In genomic region chr20:44256961-44257360, GRCh38 we compare ENCODE assay signal across 29 cellular contexts. TPM values are rescaled to one million over a fixed set of nuclear protein-coding genes. Genes with fewer than 3 reads are reported as not detected.
A peak's percentile ranks its signal among the peaks of the same experiment; 100 is the strongest.
DNase-seq lines count a peak whose midpoint lies in the region; ATAC-seq, FAIRE-seq and TF ChIP-seq lines count a peak whose summit lies in the region.
"Had no signal": no experiment of that assay in that cellular context is flagged by ENCODE, and none has a peak within 500 bp of the region (broad histone marks: within the 10 kb centered on the region; RNA-seq: fewer than 3 reads in every experiment).

No MANE protein-coding gene starts in this region.

- H3K23ac ChIP-seq in neuronal stem cell (ENCODE audit: low read depth, low read length, poor library complexity) = peak overlapping the region; percentile 48

- no peak for TF ChIP-seq CTCF in A549 (IDR thresholded peaks at IDR 0.05)
- TF ChIP-seq CTCF in K562 (IDR thresholded peaks at IDR 0.05 in 2 of 3, conservative IDR thresholded peaks at IDR 0.05 in 1 of 3; ENCODE audit: insufficient read depth in 2 of 3, low read depth in 1 of 3, low read length in 3 of 3) = no peak
- no peak for TF ChIP-seq CTCF in gastrocnemius medialis (IDR thresholded peaks at IDR 0.05 in 4 of 5, conservative IDR thresholded peaks at IDR 0.05 in 1 of 5)
- TF ChIP-seq CTCF in GM20000 (IDR thresholded peaks at IDR 0.05; ENCODE audit: extremely low read depth, missing control alignments) = no peak

- TF ChIP-seq EP300 in A549 (IDR thresholded peaks at IDR 0.05) = no peak
- TF ChIP-seq EP300 in K562 (IDR thresholded peaks at IDR 0.05; ENCODE audit: low read length) = no peak

- WGBS in A549 (ENCODE audit: missing lambda C conversion rate) = 85% methylated on average over 18 of the region's 21 CpGs
- WGBS in K562 (ENCODE audit: insufficient coverage, low coverage, missing lambda C conversion rate) = 10% methylated on average over 19 of the region's 21 CpGs
- no CpG with 5 or more reads among the region's 21 CpGs for WGBS in neuronal stem cell (ENCODE audit: extremely low coverage in 2 of 2, insufficient read length in 2 of 2, insufficient replicate concordance in 1 of 2), 2 donors

- H2AFZ ChIP-seq in K562 (ENCODE audit: low read depth, low read length) (no peak overlapping the region), neuronal stem cell (ENCODE audit: low read length) (no peak overlapping the region)

- H3K4me3 ChIP-seq in A549 (no peak overlapping the region), K562 (no peak overlapping the region), neuronal stem cell (ENCODE audit: low read length in 2 of 2) (no peak overlapping the region), gastrocnemius medialis (no peak overlapping the region)
- H3K4me3 ChIP-seq: BLaER1 had no signal

- no peaks in the 10 kb centered on the region for H3K4me1 ChIP-seq in A549
- H3K4me1 ChIP-seq in K562 (replicated peaks in 1 of 2; ENCODE audit: control insufficient read depth in 2 of 2, insufficient read depth in 2 of 2, low read length in 2 of 2) = no peaks in the 10 kb centered on the region; a peak in 1 of 5 replicates
- H3K4me1 ChIP-seq in neuronal stem cell (ENCODE audit: control insufficient read depth in 2 of 2, insufficient read depth in 1 of 2, low read depth in 1 of 2, low read length in 2 of 2) = no peaks in the 10 kb centered on the region
- H3K4me1 ChIP-seq in gastrocnemius medialis = no peaks in the 10 kb centered on the region
- H3K4me1 ChIP-seq: BE2C, BLaER1 had no signal

- H3K14ac ChIP-seq in neuronal stem cell (ENCODE audit: low read length) = no peak overlapping the region

- POLR2A ChIA-PET in A549 (lab: Yijun Ruan, JAX) (no interaction called here), K562 (lab: Yijun Ruan, JAX) (no interaction called here)

- no peak overlapping the region for H2BK15ac ChIP-seq in neuronal stem cell (ENCODE audit: low read length)

- no peak overlapping the region for H2BK5ac ChIP-seq in neuronal stem cell (ENCODE audit: low read length)

- H3K79me1 ChIP-seq in neuronal stem cell (ENCODE audit: low read depth, low read length) = peaks cover 2% of the 10 kb centered on the region

- in situ Hi-C loops in K562 (cut with MboI) = no loop called here
- in situ Hi-C loops in gastrocnemius medialis (cut with MboI; ENCODE audit: low sequenced_read_pairs in 4 of 4) = no loop called here

- DNase-seq in A549 (ENCODE audit: low read depth in 1 of 2, low spot score in 1 of 2) (no peak), HTR-8/SVneo (ENCODE audit: insufficient read length, low spot score) (no peak), K562 (ENCODE audit: extremely low read depth in 1 of 4, low spot score in 3 of 4) (no peak), neuronal stem cell (ENCODE audit: low spot score) (no peak), gastrocnemius medialis (no peak), GM20000 (ENCODE audit: low spot score) (no peak), A172 (ENCODE audit: low spot score) (no peak), hypothalamus (lab: John Stamatoyannopoulos, UW) (no peak)
- DNase-seq: 8988T; ACHN; BE2C; C1 segment of cervical spinal cord; CD4-positive, alpha-beta memory T cell; CD4-positive, CD25-positive, alpha-beta regulatory T cell; CD8-positive, alpha-beta memory T cell; COR-L47; DMS 273 treated with DMSO at 0.1 percent for 48 hours; DMS153; DMS53; DMS79; DND-41; EL; GDM1 had no signal

- H3K27me3 ChIP-seq in K562 (ENCODE audit: control insufficient read depth in 2 of 2, insufficient read depth in 2 of 2, low read length in 2 of 2) (peaks cover 2 to 6% of the 10 kb centered on the region in 2 experiments; a peak in 1 of 5 replicates), neuronal stem cell (ENCODE audit: control insufficient read depth in 3 of 3, insufficient read depth in 3 of 3, low read depth in 1 of 3, low read length in 3 of 3) (peaks cover 0 to 2% (median 0%) of the 10 kb centered on the region in 3 experiments), gastrocnemius medialis (no peaks in the 10 kb centered on the region)
- H3K27me3 ChIP-seq: BE2C, BLaER1 had no signal

- H3K27ac ChIP-seq in A549 (no peak overlapping the region), K562 (ENCODE audit: extremely low read depth, low read depth, low read length) (no peak overlapping the region), neuronal stem cell (replicated peaks; ENCODE audit: low read length) (no peak overlapping the region), gastrocnemius medialis (no peak overlapping the region)
- H3K27ac ChIP-seq: BLaER1 had no signal

- TF ChIP-seq RAD21 in A549 (conservative IDR thresholded peaks at IDR 0.05 in 1 of 2, IDR thresholded peaks at IDR 0.05 in 1 of 2) = no peak
- TF ChIP-seq RAD21 in K562 (CRISPR knock-in tag; conservative IDR thresholded peaks at IDR 0.05 in 1 of 2, IDR thresholded peaks at IDR 0.05 in 1 of 2) = no peak

- H2BK12ac ChIP-seq in neuronal stem cell (ENCODE audit: low read length) = no peak overlapping the region

- no peak for FAIRE-seq in A549 (lab: Jason Lieb, UNC)
- peak; percentile 57 for FAIRE-seq in HTR-8/SVneo (lab: Jason Lieb, UNC)
- FAIRE-seq in K562 (lab: Jason Lieb, UNC) = no peak
- FAIRE-seq: GM12891, GM19239 had no signal

- no peak for ATAC-seq in A549
- no peak; the same call in 2 of the 3 replicates for ATAC-seq in K562
- no peak for ATAC-seq in gastrocnemius medialis

- H4K20me1 ChIP-seq in K562 (replicated peaks; ENCODE audit: control insufficient read depth, insufficient read depth, low read length) = peaks cover 8% of the 10 kb centered on the region

- no peaks in the 10 kb centered on the region for H3K79me2 ChIP-seq in K562 (ENCODE audit: control insufficient read depth, insufficient read depth, low read length)

- H3K9ac ChIP-seq in K562 (ENCODE audit: insufficient read depth in 1 of 2, low read depth in 2 of 2, low read length in 2 of 2) (no peak overlapping the region), neuronal stem cell (ENCODE audit: low read depth, low read length, poor library complexity) (no peak overlapping the region)
- H3K9ac ChIP-seq: BLaER1 had no signal

- no peak overlapping the region for H3K18ac ChIP-seq in neuronal stem cell (ENCODE audit: low read length)

- no peaks in the 10 kb centered on the region for H3K9me3 ChIP-seq in A549
- H3K9me3 ChIP-seq in K562 (replicated peaks; ENCODE audit: control insufficient read depth, insufficient read depth, low read depth, low read length) = no peaks in the 10 kb centered on the region
- no peaks in the 10 kb centered on the region for H3K9me3 ChIP-seq in neuronal stem cell (replicated peaks in 1 of 2; ENCODE audit: control insufficient read depth in 2 of 2, insufficient read depth in 1 of 2, low read depth in 1 of 2, low read length in 2 of 2)
- no peaks in the 10 kb centered on the region for H3K9me3 ChIP-seq in gastrocnemius medialis
- H3K9me3 ChIP-seq: BE2C, BLaER1 had no signal

- BruUV-seq in K562 (replicated peaks; lab: Mats Ljungman, UMichigan) = no TSS peak

- intact Hi-C loops in K562 (cut with micrococcal nuclease) = no loop called here
- intact Hi-C loops in gastrocnemius medialis (cut with DNase I; ENCODE audit: low total_unique reads) = no loop called here

- H4K91ac ChIP-seq in neuronal stem cell (ENCODE audit: low read depth, low read length, poor library complexity) = no peak overlapping the region

- H3K4me2 ChIP-seq in A549 (no peak overlapping the region), K562 (ENCODE audit: insufficient read depth, low read length) (no peak overlapping the region), neuronal stem cell (ENCODE audit: insufficient read depth, low read length, poor library complexity, severe bottlenecking) (no peak overlapping the region)
- H3K4me2 ChIP-seq: BLaER1 had no signal

- CTCF ChIA-PET in A549 (lab: Yijun Ruan, JAX) (interaction anchor here (1.0 to 1.5 kb wide), 3 partner anchors 12 to 54 kb away, joined by 3 to 6 read pairs (median 4); partner anchors contain the start of gene FITM2), K562 (lab: Yijun Ruan, JAX; ENCODE audit: low intra/inter-chr PET ratio) (no interaction called here)

- H2BK120ac ChIP-seq in neuronal stem cell (ENCODE audit: low read depth, low read length) = no peak overlapping the region

- H3K36me3 ChIP-seq in K562 (ENCODE audit: control insufficient read depth, insufficient read depth, low read length) (no peaks in the 10 kb centered on the region), neuronal stem cell (replicated peaks in 1 of 2; ENCODE audit: control insufficient read depth in 2 of 2, insufficient read depth in 2 of 2, low read length in 2 of 2) (peaks cover 0 to 1% of the 10 kb centered on the region in 2 donors), gastrocnemius medialis (no peaks in the 10 kb centered on the region)
- H3K36me3 ChIP-seq: BLaER1 had no signal

- H4K8ac ChIP-seq in neuronal stem cell (ENCODE audit: low read depth, low read length) = peak overlapping the region; percentile 31

- no peak overlapping the region for H3K4ac ChIP-seq in neuronal stem cell (ENCODE audit: low read length)

- no peak overlapping the region for H2AK5ac ChIP-seq in neuronal stem cell (ENCODE audit: low read depth, low read length)

- TF ChIP-seq POLR2A in A549 (IDR thresholded peaks at IDR 0.05; ENCODE audit: low read length) (peak; percentile 14; the same call in 1 of the 2 replicates), K562 (conservative IDR thresholded peaks at IDR 0.05) (no peak), gastrocnemius medialis (IDR thresholded peaks at IDR 0.05) (no peak)

- H3K9me1 ChIP-seq in K562 (ENCODE audit: control insufficient read depth, insufficient read depth, low read length) = no peaks in the 10 kb centered on the region

RNA-seq across cellular contexts. Expression of gene GDAP1L1, which starts 9.9 kb away (rescaled TPM):
- polyA plus RNA-seq in A549 (2011; rRNA removed) (0.06 and 0.16 TPM in 2 replicates), A549 (2017; fragmentation: RNase III; extraction: RNeasy Plus Mini Kit Qiagen cat#74134 plus additional on column Dnase treatment) (0.13 TPM in 1 of 3 replicates, not detected in the others), K562 (2011; rRNA removed) (not detected in 2 replicates), K562 (2014; fragmentation: Illumina TruSeq; extraction: Trizol) (0.06 TPM in 1 of 2 replicates, not detected in the other), K562 (2014; fragmentation: Nextera tagmentation; extraction: Ambion mirVana) (under 1 TPM in 1 of 2 experiments, not detected in 1; 0.07 TPM), K562 (2014; rRNA removed) (0.40 and 0.53 TPM in 2 replicates)
- polyA plus RNA-seq in A549 (2012; cell fraction: cytosol; rRNA removed) = 0.05 TPM in 1 of 2 replicates, not detected in the other
- polyA plus RNA-seq in A549 (2012; cell fraction: nucleus; rRNA removed) = not detected in 2 replicates
- polyA minus RNA-seq in A549 (2011; rRNA and poly(A)+ RNA removed) = 0.54 TPM in 1 of 2 replicates, not detected in the other
- not detected in 2 replicates for total RNA-seq in K562 (2011; cell fraction: chromatin; rRNA removed; ENCODE audit: low replicate concordance)
- total RNA-seq in K562 (2011; cell fraction: nucleolus; rRNA removed) = not detected in 2 replicates
- not detected in 2 replicates for total RNA-seq in K562 (2011; cell fraction: nucleoplasm; rRNA removed)
- total RNA-seq in K562 (2014; rRNA removed) (not detected in 2 replicates), K562 (2014; rRNA removed; fragmentation: Illumina TruSeq; extraction: Trizol) (not detected in 2 replicates), K562 (2015; rRNA removed; fragmentation: Illumina TruSeq; extraction: Trizol) (not detected in 2 replicates), K562 (2021) (0.31 and 0.34 TPM in 2 replicates), gastrocnemius medialis (not detected)
- 0.27 TPM in 1 of 2 replicates, not detected in the other for polyA plus RNA-seq in K562 (2011; cell fraction: cytosol; rRNA removed)
- polyA plus RNA-seq in K562 (2011; cell fraction: nucleus; rRNA removed) = 0.27 TPM in 1 of 2 replicates, not detected in the other
- 5.5 TPM in 1 of 2 replicates, not detected in the other for polyA plus RNA-seq in K562 (2012)
- polyA minus RNA-seq in K562 (2011; rRNA and poly(A)+ RNA removed) = not detected in 2 replicates
- not detected in 2 replicates for polyA minus RNA-seq in K562 (2011; cell fraction: cytosol; rRNA and poly(A)+ RNA removed)
- polyA minus RNA-seq in K562 (2011; cell fraction: nucleus; rRNA and poly(A)+ RNA removed) = not detected in 2 replicates
- 0.57 TPM for polyA plus RNA-seq in neuronal stem cell (2013, experiment 1 of 2)
- polyA plus RNA-seq in neuronal stem cell (2013, experiment 2 of 2) = 0.57 TPM
- 0.19 TPM in 1 of 2 replicates, not detected in the other for total RNA-seq in A172 (2014; rRNA removed; shearing (Covaris generic))
- total RNA-seq: CD4-positive, alpha-beta memory T cell; CD4-positive, CD25-positive, alpha-beta regulatory T cell; CD8-positive, alpha-beta memory T cell; G401 had no signal
- polyA plus RNA-seq: AG04450; CD14-positive monocyte; CD8-positive, alpha-beta memory T cell had no signal

RNA-seq across cellular contexts. Expression of gene OSER1, which starts 46.4 kb away (rescaled TPM):
- 62.6 and 73.0 TPM in 2 replicates for polyA plus RNA-seq in A549 (2011; rRNA removed)
- 32.0 and 35.8 TPM in 2 replicates for polyA plus RNA-seq in A549 (2012; cell fraction: cytosol; rRNA removed)
- 36.7 and 48.6 TPM in 2 replicates for polyA plus RNA-seq in A549 (2012; cell fraction: nucleus; rRNA removed)
- polyA plus RNA-seq in A549 (2017; fragmentation: RNase III; extraction: RNeasy Plus Mini Kit Qiagen cat#74134 plus additional on column Dnase treatment) = 46.7 to 50.4 TPM (median 47.5 TPM) in 3 replicates
- polyA minus RNA-seq in A549 (2011; rRNA and poly(A)+ RNA removed) = 47.4 and 47.8 TPM in 2 replicates
- 9.4 and 15.8 TPM in 2 replicates for total RNA-seq in K562 (2011; cell fraction: chromatin; rRNA removed; ENCODE audit: low replicate concordance)
- total RNA-seq in K562 (2011; cell fraction: nucleolus; rRNA removed) = 8.2 and 10.0 TPM in 2 replicates
- 10.0 and 13.6 TPM in 2 replicates for total RNA-seq in K562 (2011; cell fraction: nucleoplasm; rRNA removed)
- total RNA-seq in K562 (2014; rRNA removed) = 15.5 and 15.6 TPM in 2 replicates
- total RNA-seq in K562 (2014; rRNA removed; fragmentation: Illumina TruSeq; extraction: Trizol) = 19.6 and 25.5 TPM in 2 replicates
- total RNA-seq in K562 (2015; rRNA removed; fragmentation: Illumina TruSeq; extraction: Trizol) = 19.4 and 19.9 TPM in 2 replicates
- 19.0 and 20.4 TPM in 2 replicates for total RNA-seq in K562 (2021)
- polyA plus RNA-seq in K562 (2011; rRNA removed) = 37.3 and 43.9 TPM in 2 replicates
- polyA plus RNA-seq in K562 (2011; cell fraction: cytosol; rRNA removed) = 17.5 and 28.9 TPM in 2 replicates
- polyA plus RNA-seq in K562 (2011; cell fraction: nucleus; rRNA removed) = 42.5 and 57.4 TPM in 2 replicates
- 17.6 and 20.4 TPM in 2 replicates for polyA plus RNA-seq in K562 (2012)
- 23.6 and 25.4 TPM in 2 replicates for polyA plus RNA-seq in K562 (2014; fragmentation: Illumina TruSeq; extraction: Trizol)
- polyA plus RNA-seq in K562 (2014; fragmentation: Nextera tagmentation; extraction: Ambion mirVana) = 10 to 100 TPM; 54.8 to 57.3 TPM
- 19.7 and 21.7 TPM in 2 replicates for polyA plus RNA-seq in K562 (2014; rRNA removed)
- 31.4 and 31.8 TPM in 2 replicates for polyA minus RNA-seq in K562 (2011; rRNA and poly(A)+ RNA removed)
- polyA minus RNA-seq in K562 (2011; cell fraction: cytosol; rRNA and poly(A)+ RNA removed) = 10.0 and 12.0 TPM in 2 replicates
- 4.7 and 8.0 TPM in 2 replicates for polyA minus RNA-seq in K562 (2011; cell fraction: nucleus; rRNA and poly(A)+ RNA removed)
- polyA plus RNA-seq in neuronal stem cell (2013, experiment 1 of 2) = 25.2 TPM
- polyA plus RNA-seq in neuronal stem cell (2013, experiment 2 of 2) = 23.7 TPM
- 100 to 1,000 TPM in 1 of 4 donors, 10 to 100 TPM in 3; 73.0 to 114 (median 94.5) TPM for total RNA-seq in gastrocnemius medialis
- total RNA-seq in A172 (2014; rRNA removed; shearing (Covaris generic)) = 61.7 and 69.9 TPM in 2 replicates

RNA-seq across cellular contexts. Expression of gene FITM2, which starts 54.0 kb away (rescaled TPM):
- 13.1 and 15.2 TPM in 2 replicates for polyA plus RNA-seq in A549 (2011; rRNA removed)
- polyA plus RNA-seq in A549 (2012; cell fraction: cytosol; rRNA removed) = 3.8 and 4.8 TPM in 2 replicates
- polyA plus RNA-seq in A549 (2012; cell fraction: nucleus; rRNA removed) = 5.3 and 6.6 TPM in 2 replicates
- 12.1 to 16.0 TPM (median 15.4 TPM) in 3 replicates for polyA plus RNA-seq in A549 (2017; fragmentation: RNase III; extraction: RNeasy Plus Mini Kit Qiagen cat#74134 plus additional on column Dnase treatment)
- 12.9 and 15.4 TPM in 2 replicates for polyA minus RNA-seq in A549 (2011; rRNA and poly(A)+ RNA removed)
- 5.4 and 8.6 TPM in 2 replicates for total RNA-seq in K562 (2011; cell fraction: chromatin; rRNA removed; ENCODE audit: low replicate concordance)
- 5.3 and 5.4 TPM in 2 replicates for total RNA-seq in K562 (2011; cell fraction: nucleolus; rRNA removed)
- 6.5 and 12.6 TPM in 2 replicates for total RNA-seq in K562 (2011; cell fraction: nucleoplasm; rRNA removed)
- total RNA-seq in K562 (2014; rRNA removed) = 1.5 and 2.0 TPM in 2 replicates
- 1.9 and 2.3 TPM in 2 replicates for total RNA-seq in K562 (2014; rRNA removed; fragmentation: Illumina TruSeq; extraction: Trizol)
- total RNA-seq in K562 (2015; rRNA removed; fragmentation: Illumina TruSeq; extraction: Trizol) = 1.8 TPM in 2 replicates
- total RNA-seq in K562 (2021) = 2.0 and 2.3 TPM in 2 replicates
- polyA plus RNA-seq in K562 (2011; rRNA removed) = 1.0 and 1.4 TPM in 2 replicates
- polyA plus RNA-seq in K562 (2011; cell fraction: cytosol; rRNA removed) = 0.86 and 0.94 TPM in 2 replicates
- polyA plus RNA-seq in K562 (2011; cell fraction: nucleus; rRNA removed) = 1.6 and 2.3 TPM in 2 replicates
- polyA plus RNA-seq in K562 (2012) = 2.3 and 2.4 TPM in 2 replicates
- 2.5 and 2.8 TPM in 2 replicates for polyA plus RNA-seq in K562 (2014; fragmentation: Illumina TruSeq; extraction: Trizol)
- under 1 TPM; 0.64 to 0.87 TPM for polyA plus RNA-seq in K562 (2014; fragmentation: Nextera tagmentation; extraction: Ambion mirVana)
- polyA plus RNA-seq in K562 (2014; rRNA removed) = 2.0 and 2.2 TPM in 2 replicates
- polyA minus RNA-seq in K562 (2011; rRNA and poly(A)+ RNA removed) = 1.6 and 1.9 TPM in 2 replicates
- polyA minus RNA-seq in K562 (2011; cell fraction: cytosol; rRNA and poly(A)+ RNA removed) = 0.73 and 1.1 TPM in 2 replicates
- polyA minus RNA-seq in K562 (2011; cell fraction: nucleus; rRNA and poly(A)+ RNA removed) = 0.54 and 0.78 TPM in 2 replicates
- 2.5 TPM for polyA plus RNA-seq in neuronal stem cell (2013, experiment 1 of 2)
- polyA plus RNA-seq in neuronal stem cell (2013, experiment 2 of 2) = 2.5 TPM
- 10 to 100 TPM in 1 of 4 donors, 1 to 10 TPM in 3; 7.6 to 10.1 (median 8.7) TPM for total RNA-seq in gastrocnemius medialis
- total RNA-seq in A172 (2014; rRNA removed; shearing (Covaris generic)) = 11.8 and 12.9 TPM in 2 replicates

Comparison
In these comparisons a context has a peak if more than half of its experiments do, and no peak if none do; other contexts are left out.
1. Of the 35 proteins assayed by ChIP-seq in both K562 and A549: peak only in K562: none; only in A549: POLR2A; in both: none; in neither: 34.